Comparison of ENCODE assay signal across 8 cellular contexts in the genomic region with DNA sequence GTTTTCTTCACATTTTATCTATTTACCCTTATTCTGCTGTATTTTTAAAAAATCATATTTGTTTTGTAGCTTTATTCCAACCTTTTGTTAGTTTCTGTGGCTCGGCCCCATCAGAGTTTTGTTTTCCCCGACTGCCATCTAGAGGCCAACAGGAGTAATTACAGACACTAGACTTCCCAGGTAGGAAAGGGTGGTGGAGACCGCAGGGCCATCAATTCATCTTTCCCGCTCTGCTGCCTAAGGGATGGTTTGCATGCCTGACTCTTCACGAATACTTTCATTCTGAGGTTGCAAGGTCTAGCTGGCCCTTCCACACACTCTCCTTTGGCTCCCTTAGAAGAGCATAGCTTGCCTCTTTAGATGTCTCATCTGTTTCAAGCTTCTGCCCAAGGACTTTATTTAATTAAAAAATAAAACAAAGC. TPM values are rescaled to one million over a fixed set of nuclear protein-coding genes. Genes with fewer than 3 reads are reported as not detected.
DNase-seq lines count a peak whose midpoint lies in the region; ATAC-seq, FAIRE-seq and TF ChIP-seq lines count a peak whose summit lies in the region.

No MANE protein-coding gene starts in this region.

- no peak overlapping the region for H3K4me3 ChIP-seq in bronchial epithelial cell (ENCODE audit: low read depth, low read length)

- DNase-seq in NCI-H2081 (lab: John Stamatoyannopoulos, UW) (peak; percentile 52 to 55), NCI-H2081 treated with DMSO at 0.1 percent for 48 hours (lab: John Stamatoyannopoulos, UW) (no peak), T-helper 9 cell (peak; percentile 34), bronchial epithelial cell (ENCODE audit: low read depth) (peak; percentile 46), kidney glomerular epithelial cell (lab: John Stamatoyannopoulos, UW) (peak; percentile 71)
- peak in 2 of 3 experiments; percentile 5 to 12 for DNase-seq in stimulated activated CD4-positive, alpha-beta T cell treated with anti-CD3 and anti-CD28 coated beads, TNF-alpha, amount 100 ng/mL, for 24 hours (ENCODE audit: low read depth in 3 of 3)

- no peaks in the 10 kb centered on the region for H3K36me3 ChIP-seq in bronchial epithelial cell (ENCODE audit: control insufficient read depth, insufficient read depth, low read length)

- peak; percentile 81 for TF ChIP-seq CTCF in LNCAP (IDR thresholded peaks at IDR 0.05)
- peak; percentile 67 for TF ChIP-seq CTCF in bronchial epithelial cell (IDR thresholded peaks at IDR 0.05; ENCODE audit: insufficient read depth, low read length, severe bottlenecking)

- no peak for ATAC-seq in GM18517 (IDR thresholded peaks at IDR 0.05; ENCODE audit: unreplicated experiment)

- no peak for FAIRE-seq in bronchial epithelial cell (lab: Jason Lieb, UNC)

- H3K27me3 ChIP-seq in bronchial epithelial cell (ENCODE audit: control insufficient read depth, insufficient read depth, low read length) = no peaks in the 10 kb centered on the region

RNA-seq across cellular contexts. Expression of a gene that starts 38.3 kb away (rescaled TPM):
- not detected in 2 replicates for total RNA-seq in bronchial epithelial cell
